8 cellular contexts compared by ENCODE assay signal in genomic region chr14:75293920-75294648, GRCh38. TPM values are rescaled to one million over a fixed set of nuclear protein-coding genes. Genes with fewer than 3 reads are reported as not detected.
DNase-seq lines count a peak whose midpoint lies in the region; ATAC-seq and TF ChIP-seq lines count a peak whose summit lies in the region.

No MANE protein-coding gene starts in this region.

- intact Hi-C loops in head of caudate nucleus (cut with DNase I) = no loop called here
- intact Hi-C loops in ovary (cut with DNase I) = loop anchor here in 1 of 4 donors (2.0 kb wide), 1 partner anchor 15 kb away; the partner anchor contains the start of gene FOS

- no peaks in the 10 kb centered on the region for H3K9me3 ChIP-seq in ovary
- no peaks in the 10 kb centered on the region for H3K9me3 ChIP-seq in thymus (ENCODE audit: control insufficient read depth)

- H3K9me3 Mint-ChIP-seq in activated naive CD8-positive, alpha-beta T cell treated with anti-CD3 and anti-CD28 coated beads for 36 hours = no peaks in the 10 kb centered on the region

- TF ChIP-seq CTCF in GM10266 (IDR thresholded peaks at IDR 0.05; ENCODE audit: control insufficient read depth, insufficient read depth, low read depth, missing control alignments) (no peak), ovary (IDR thresholded peaks at IDR 0.05) (peak in 1 of 3 donors; percentile 10)

- H3K36me3 ChIP-seq in ovary (no peaks in the 10 kb centered on the region), thymus (ENCODE audit: control insufficient read depth, insufficient read depth) (no peaks in the 10 kb centered on the region)

- 0 to 1% (median 0%) methylated on average over 17 to 59 of the region's 59 CpGs for WGBS in ovary, 3 donors
- WGBS in thymus = under 1% methylated on average over 59 of the region's 59 CpGs

- peak overlapping the region; percentile 87 for H3K27ac Mint-ChIP-seq in activated naive CD8-positive, alpha-beta T cell treated with anti-CD3 and anti-CD28 coated beads for 36 hours

- peaks cover 15% of the 10 kb centered on the region for H3K4me1 ChIP-seq in ovary (ENCODE audit: insufficient read depth)
- H3K4me1 ChIP-seq in thymus (ENCODE audit: control insufficient read depth, insufficient read depth, low read length) = peaks cover 14% of the 10 kb centered on the region

- DNase-seq in GM10266 (ENCODE audit: extremely low spot score) (peak; percentile 98), NCI-H1105 treated with DMSO at 0.1 percent for 48 hours (lab: John Stamatoyannopoulos, UW) (peak; percentile 90), SKM-1 treated with dmso at 0.1 percent for 144 hours (lab: John Stamatoyannopoulos, UW; ENCODE audit: unreplicated experiment) (peak; percentile 62), head of caudate nucleus (peak; percentile 78 to 98 (median 95)), ovary (peak; percentile 94 to 97 (median 97))
- peak; percentile 96 for DNase-seq in activated naive CD8-positive, alpha-beta T cell treated with anti-CD3 and anti-CD28 coated beads for 36 hours

- TF ChIP-seq EP300 in ovary (IDR thresholded peaks at IDR 0.05) = peak; percentile 86

- no peaks in the 10 kb centered on the region for H3K27me3 Mint-ChIP-seq in activated naive CD8-positive, alpha-beta T cell treated with anti-CD3 and anti-CD28 coated beads for 36 hours

- no peaks in the 10 kb centered on the region for H3K36me3 Mint-ChIP-seq in activated naive CD8-positive, alpha-beta T cell treated with anti-CD3 and anti-CD28 coated beads for 36 hours

- peak; percentile 99 for ATAC-seq in HG02759 (IDR thresholded peaks at IDR 0.05; ENCODE audit: unreplicated experiment)

- H3K4me3 ChIP-seq in ovary = peak overlapping the region; percentile 74
- H3K4me3 ChIP-seq in thymus (ENCODE audit: low read length) = peak overlapping the region; percentile 58

- H3K27me3 ChIP-seq in ovary = no peaks in the 10 kb centered on the region
- peaks cover 14% of the 10 kb centered on the region for H3K27me3 ChIP-seq in thymus (ENCODE audit: control insufficient read depth, insufficient read depth)

- H3K27ac ChIP-seq in ovary (peak overlapping the region; percentile 77 to 85), thymus (ENCODE audit: low read depth) (peak overlapping the region; percentile 77)

- H3K4me3 Mint-ChIP-seq in activated naive CD8-positive, alpha-beta T cell treated with anti-CD3 and anti-CD28 coated beads for 36 hours = peak overlapping the region; percentile 88

- TF ChIP-seq POLR2A in ovary (IDR thresholded peaks at IDR 0.05) = peak; percentile 50

- H3K4me1 Mint-ChIP-seq in activated naive CD8-positive, alpha-beta T cell treated with anti-CD3 and anti-CD28 coated beads for 36 hours = peaks cover 19% of the 10 kb centered on the region

RNA-seq across cellular contexts. Expression of gene FOS, which starts 15.5 kb away (rescaled TPM):
- total RNA-seq in activated naive CD8-positive, alpha-beta T cell treated with anti-CD3 and anti-CD28 coated beads for 36 hours = 10 to 100 TPM; 19.5 to 20.0 TPM
- total RNA-seq in ovary = 1,000 to 10,000 TPM in 2 of 7 donors, 100 to 1,000 TPM in 5; 115 to 2,019 (median 178) TPM
- 100 to 1,000 TPM; 129 to 499 TPM for polyA plus RNA-seq in ovary
- polyA plus RNA-seq in thymus = 253 TPM

Comparison
In these comparisons a context has a peak if more than half of its experiments do, and no peak if none do; other contexts are left out.
1. Peak in every context shown above with its lines: DNase-seq, ATAC-seq, H3K4me3 ChIP-seq and H3K27ac ChIP-seq.
2. RNA of gene FOS, which starts 15.5 kb away (total RNA-seq): 115 to 2,019 TPM in ovary; 19.5 to 20.0 TPM in activated naive CD8-positive, alpha-beta T cell treated with anti-CD3 and anti-CD28 coated beads for 36 hours; every median in the first group is over 4 times any median in the second.